In the genomic region with DNA sequence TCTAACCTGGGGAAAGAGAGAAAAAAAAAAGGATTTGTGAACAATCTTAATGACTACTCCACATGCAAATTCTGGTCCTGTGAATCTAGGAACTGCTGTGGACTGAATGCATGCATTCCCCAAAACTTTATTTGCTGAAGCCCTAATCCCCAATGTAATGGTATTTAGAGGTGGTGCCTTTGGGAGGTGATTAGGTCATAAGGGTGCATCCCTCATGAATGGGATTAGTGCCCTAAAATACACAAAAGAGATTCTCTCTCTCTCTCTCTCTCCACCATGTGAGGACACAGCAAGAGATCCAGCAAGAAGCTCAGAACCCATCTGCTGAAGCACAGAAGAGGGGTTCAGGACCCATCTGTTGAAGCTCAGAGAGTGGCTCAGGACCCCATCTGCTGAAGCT, we compare ENCODE assay signal across 20 cellular contexts. TPM values are rescaled to one million over a fixed set of nuclear protein-coding genes. Genes with fewer than 3 reads are reported as not detected.
DNase-seq lines count a peak whose midpoint lies in the region; ATAC-seq, FAIRE-seq and TF ChIP-seq lines count a peak whose summit lies in the region.
"Had no signal": no experiment of that assay in that cellular context is flagged by ENCODE, and none has a peak within 500 bp of the region (broad histone marks: within the 10 kb centered on the region; RNA-seq: fewer than 3 reads in every experiment).

No MANE protein-coding gene starts in this region.

- H3K27ac ChIP-seq in HepG2 (ENCODE audit: extremely low read length, insufficient read depth, low read length) (no peak overlapping the region), right lobe of liver (no peak overlapping the region), body of pancreas (peak overlapping the region in 3 of 4 donors; percentile 60 to 84 (median 79)), mesenchymal stem cell (ENCODE audit: low read length, poor library complexity, severe bottlenecking) (peak overlapping the region; percentile 99)
- H3K27ac ChIP-seq: 22Rv1 had no signal

- H2BK12ac ChIP-seq in mesenchymal stem cell (ENCODE audit: low read length in 2 of 2) = no peak overlapping the region

- TF ChIP-seq EP300 in HepG2 (IDR thresholded peaks at IDR 0.05; ENCODE audit: low read depth in 2 of 2, low read length in 2 of 2) (no peak), HepG2 (CRISPR knock-in tag; IDR thresholded peaks at IDR 0.05; ENCODE audit: borderline replicate concordance) (no peak)

- TF ChIP-seq RAD21 in HepG2 (CRISPR knock-in tag; IDR thresholded peaks at IDR 0.05) = no peak

- H2BK5ac ChIP-seq in mesenchymal stem cell (ENCODE audit: low read depth, low read length, poor library complexity, severe bottlenecking) = peak overlapping the region; percentile 99

- no peak overlapping the region for H3K23ac ChIP-seq in mesenchymal stem cell (ENCODE audit: low read length in 2 of 2)

- peaks cover 7% of the 10 kb centered on the region for H3K79me1 ChIP-seq in mesenchymal stem cell (replicated peaks; ENCODE audit: low read length, poor library complexity, severe bottlenecking)

- no peaks in the 10 kb centered on the region for H4K20me1 ChIP-seq in HepG2 (ENCODE audit: insufficient read depth, low read length)

- H3K27me3 ChIP-seq in HepG2 (ENCODE audit: control insufficient read depth in 1 of 2, insufficient read depth in 2 of 2, low read length in 2 of 2) (no peaks in the 10 kb centered on the region; a peak in 1 of 5 replicates), right lobe of liver (no peaks in the 10 kb centered on the region), body of pancreas (no peaks in the 10 kb centered on the region), mesenchymal stem cell (ENCODE audit: control insufficient read depth in 1 of 2, insufficient read depth in 1 of 2, low read length in 2 of 2) (no peaks in the 10 kb centered on the region)

- no peak for DNase-seq in HepG2 (ENCODE audit: low spot score)
- no peak for DNase-seq in right lobe of liver
- DNase-seq in body of pancreas = no peak
- no peak for DNase-seq in mesenchymal stem cell
- no peak for DNase-seq in KBM-7
- DNase-seq in left ventricle myocardium superior = no peak
- DNase-seq: C1 segment of cervical spinal cord; Calu3; CD4-positive, alpha-beta memory T cell; COR-L47; DMS53; DMS79 treated with DMSO at 0.1 percent for 48 hours; GF-D8; H9 had no signal

- H3K18ac ChIP-seq in mesenchymal stem cell (ENCODE audit: low read depth in 1 of 2, low read length in 2 of 2) = no peak overlapping the region

- FAIRE-seq in HepG2 (lab: Jason Lieb, UNC) = no peak
- FAIRE-seq: A204.1, GM12891, GM18507 had no signal

- peaks cover 16% of the 10 kb centered on the region for H3K4me1 ChIP-seq in HepG2 (ENCODE audit: insufficient read depth, low read length)
- H3K4me1 ChIP-seq in right lobe of liver = peaks cover 0 to 11% (median 6%) of the 10 kb centered on the region in 4 donors
- peaks cover 49% of the 10 kb centered on the region for H3K4me1 ChIP-seq in body of pancreas
- H3K4me1 ChIP-seq in mesenchymal stem cell (ENCODE audit: control insufficient read depth, insufficient read depth, low read depth, low read length) = peaks cover 34% of the 10 kb centered on the region

- no peak for TF ChIP-seq POLR2A in HepG2 (IDR thresholded peaks at IDR 0.05; ENCODE audit: insufficient read depth in 1 of 2, low read depth in 2 of 2, low read length in 2 of 2)
- no peak for TF ChIP-seq POLR2A in right lobe of liver (IDR thresholded peaks at IDR 0.05)
- TF ChIP-seq POLR2A in body of pancreas (IDR thresholded peaks at IDR 0.05) = no peak

- peak overlapping the region; percentile 31 for H2BK15ac ChIP-seq in mesenchymal stem cell (ENCODE audit: low read depth, poor library complexity, severe bottlenecking)

- peak overlapping the region; percentile 100 for H2AK5ac ChIP-seq in mesenchymal stem cell (ENCODE audit: low read length, severe bottlenecking)

- no peak overlapping the region for H3K4ac ChIP-seq in mesenchymal stem cell (ENCODE audit: low read depth in 1 of 2, low read length in 2 of 2)

- in situ Hi-C loops in HepG2 (cut with HindIII; ENCODE audit: extremely low pct_ligation_motif_present, low pct_unique_long_range_greater_than_20kb) (loop anchor here (10.0 kb wide), 1 partner anchor 118 kb away; no protein-coding TSS in a partner anchor), KBM-7 (cut with MboI; ENCODE audit: low pct_unique_long_range_greater_than_20kb, low sequenced_read_pairs) (no loop called here)

- no TSS peak for BruUV-seq in HepG2 (replicated peaks; lab: Mats Ljungman, UMichigan)

- H3K79me2 ChIP-seq in HepG2 (ENCODE audit: insufficient read depth, low read length) = no peaks in the 10 kb centered on the region

- TF ChIP-seq CTCF in HepG2 (CRISPR knock-in tag; IDR thresholded peaks at IDR 0.05) (no peak), right lobe of liver (IDR thresholded peaks at IDR 0.05) (no peak), body of pancreas (IDR thresholded peaks at IDR 0.05) (no peak)

- intact Hi-C loops in HepG2 (cut with micrococcal nuclease; ENCODE audit: unreplicated experiment) = loop anchor here (10.0 kb wide), 1 partner anchor 1028 kb away; no protein-coding TSS in a partner anchor
- intact Hi-C loops in right lobe of liver (cut with DNase I) = loop anchor here (10.0 kb wide), 2 partner anchors 148 to 158 kb away; a partner anchor contains a TSS
- intact Hi-C loops in body of pancreas (cut with DNase I) = no loop called here
- intact Hi-C loops in left ventricle myocardium superior (cut with micrococcal nuclease) = no loop called here

- no peak overlapping the region for H4K8ac ChIP-seq in mesenchymal stem cell (ENCODE audit: low read length)

- POLR2A ChIA-PET in HepG2 (lab: Yijun Ruan, JAX) = no interaction called here

- H2AFZ ChIP-seq in HepG2 (ENCODE audit: low read length) (no peak overlapping the region), mesenchymal stem cell (ENCODE audit: low read depth, low read length) (no peak overlapping the region)
- H2AFZ ChIP-seq: GM23338 had no signal

- no peak overlapping the region for H3K9ac ChIP-seq in HepG2 (ENCODE audit: insufficient read depth, low read depth, low read length)
- H3K9ac ChIP-seq in mesenchymal stem cell (ENCODE audit: low read length) = no peak overlapping the region

- H3K36me3 ChIP-seq in HepG2 (replicated peaks in 1 of 2; ENCODE audit: control insufficient read depth in 1 of 2, insufficient read depth in 2 of 2, low read length in 2 of 2) (no peaks in the 10 kb centered on the region), right lobe of liver (no peaks in the 10 kb centered on the region), body of pancreas (replicated peaks in 1 of 2; ENCODE audit: insufficient read depth in 1 of 2, low read depth in 2 of 2) (no peaks in the 10 kb centered on the region), mesenchymal stem cell (ENCODE audit: control insufficient read depth in 1 of 2, insufficient read depth in 2 of 2, low read depth in 1 of 2, low read length in 2 of 2) (no peaks in the 10 kb centered on the region)

- CTCF ChIA-PET in HepG2 (lab: Yijun Ruan, JAX; ENCODE audit: low intra/inter-chr PET ratio, low total read pairs) = no interaction called here

- H3K4me3 ChIP-seq in HepG2 (replicated peaks in 1 of 3; ENCODE audit: insufficient read depth in 1 of 3, low read depth in 2 of 3, low read length in 3 of 3) (no peak overlapping the region), right lobe of liver (no peak overlapping the region), body of pancreas (no peak overlapping the region), mesenchymal stem cell (ENCODE audit: insufficient read depth in 1 of 2, low read depth in 1 of 2, low read length in 2 of 2) (no peak overlapping the region)
- H3K4me3 ChIP-seq: GM23338 had no signal

- ATAC-seq in HepG2 (no peak), right lobe of liver (no peak), body of pancreas (no peak), left ventricle myocardium superior (no peak)
- ATAC-seq: GM23338, HCT116 had no signal

- no peak overlapping the region for H2BK120ac ChIP-seq in mesenchymal stem cell (ENCODE audit: low read depth, low read length)

- H3K14ac ChIP-seq in mesenchymal stem cell (ENCODE audit: low read length in 2 of 2) = no peak overlapping the region

- H3K9me3 ChIP-seq in HepG2 (ENCODE audit: low read length) = peaks cover 4% of the 10 kb centered on the region; the same call in 1 of the 2 replicates
- no peaks in the 10 kb centered on the region for H3K9me3 ChIP-seq in right lobe of liver
- H3K9me3 ChIP-seq in body of pancreas = no peaks in the 10 kb centered on the region
- H3K9me3 ChIP-seq in mesenchymal stem cell (ENCODE audit: control insufficient read depth, low read length) = peaks cover 6% of the 10 kb centered on the region

- H3K4me2 ChIP-seq in HepG2 (ENCODE audit: low read depth, low read length) (no peak overlapping the region), mesenchymal stem cell (ENCODE audit: low read length, poor library complexity, severe bottlenecking) (no peak overlapping the region)
- H3K4me2 ChIP-seq: GM23338 had no signal

- no peak overlapping the region for H4K91ac ChIP-seq in mesenchymal stem cell (ENCODE audit: low read length)

RNA-seq across cellular contexts. Expression of gene KIRREL1, which starts 26.2 kb away (rescaled TPM):
- total RNA-seq in HepG2 (2016; rRNA removed; fragmentation: Illumina TruSeq; extraction: Trizol) (0.02 TPM in 1 of 2 replicates, not detected in the other), right lobe of liver (1 to 10 TPM; 1.1 to 4.9 (median 2.9) TPM), body of pancreas (10 to 100 TPM; 10.9 to 11.4 TPM), left ventricle myocardium superior (10.0 TPM)
- total RNA-seq in HepG2 (2016; cell fraction: cytosol; rRNA removed; fragmentation: Illumina TruSeq; extraction: Trizol; ENCODE audit: low read depth) = not detected in 2 replicates
- total RNA-seq in HepG2 (2016; cell fraction: insoluble cytoplasmic fraction; rRNA removed; fragmentation: Illumina TruSeq; extraction: Trizol) = 0.02 TPM in 1 of 2 replicates, not detected in the other
- not detected in 2 replicates for total RNA-seq in HepG2 (2016; cell fraction: membrane; rRNA removed; fragmentation: Illumina TruSeq; extraction: Trizol)
- total RNA-seq in HepG2 (2016; cell fraction: nucleus; rRNA removed; fragmentation: Illumina TruSeq; extraction: Trizol) = 0.06 TPM in 1 of 2 replicates, not detected in the other
- polyA plus RNA-seq in HepG2 (2011; rRNA removed) = 0.01 and 0.03 TPM in 2 replicates
- polyA plus RNA-seq in HepG2 (2011; cell fraction: cytosol; rRNA removed) = 0.01 and 0.03 TPM in 2 replicates
- 0.03 and 0.07 TPM in 2 replicates for polyA plus RNA-seq in HepG2 (2011; cell fraction: nucleus; rRNA removed)
- polyA plus RNA-seq in HepG2 (2012) = 0.04 TPM in 1 of 2 replicates, not detected in the other
- not detected in 2 replicates for polyA plus RNA-seq in HepG2 (2016; cell fraction: cytosol; fragmentation: Illumina TruSeq; extraction: Trizol; ENCODE audit: low read depth)
- 0.03 TPM in 1 of 2 replicates, not detected in the other for polyA plus RNA-seq in HepG2 (2016; cell fraction: insoluble cytoplasmic fraction; fragmentation: Illumina TruSeq; extraction: Trizol; ENCODE audit: low read depth)
- polyA plus RNA-seq in HepG2 (2016; cell fraction: membrane; fragmentation: Illumina TruSeq; extraction: Trizol; ENCODE audit: low read depth) = not detected in 2 replicates
- not detected in 2 replicates for polyA plus RNA-seq in HepG2 (2016; cell fraction: nucleus; fragmentation: Illumina TruSeq; extraction: Trizol; ENCODE audit: insufficient read depth, low read depth)
- polyA minus RNA-seq in HepG2 (2011; rRNA and poly(A)+ RNA removed; ENCODE audit: low replicate concordance) = 30.8 TPM in 1 of 2 replicates, not detected in the other
- 0.30 TPM in 1 of 2 replicates, not detected in the other for polyA minus RNA-seq in HepG2 (2011; cell fraction: cytosol; rRNA and poly(A)+ RNA removed)
- polyA minus RNA-seq in HepG2 (2011; cell fraction: nucleus; rRNA and poly(A)+ RNA removed) = not detected in 2 replicates
- polyA plus RNA-seq in mesenchymal stem cell (2013, experiment 1 of 2) = 133 TPM
- 130 TPM for polyA plus RNA-seq in mesenchymal stem cell (2013, experiment 2 of 2)
- total RNA-seq: CD4-positive, alpha-beta memory T cell had no signal
- polyA plus RNA-seq: CD4-positive, alpha-beta memory T cell had no signal

Comparison
In these comparisons a context has a peak if more than half of its experiments do, and no peak if none do; other contexts are left out.
1. H3K27ac ChIP-seq: peak in body of pancreas (3 of 4) and mesenchymal stem cell (single experiment); none in HepG2 (single experiment) and right lobe of liver (0 of 3).
2. intact Hi-C loops: an anchor here in HepG2 (10.0 kb wide) and right lobe of liver (10.0 kb wide); none called in body of pancreas and left ventricle myocardium superior.